1 cellular context compared by ENCODE assay signal in the genomic region with DNA sequence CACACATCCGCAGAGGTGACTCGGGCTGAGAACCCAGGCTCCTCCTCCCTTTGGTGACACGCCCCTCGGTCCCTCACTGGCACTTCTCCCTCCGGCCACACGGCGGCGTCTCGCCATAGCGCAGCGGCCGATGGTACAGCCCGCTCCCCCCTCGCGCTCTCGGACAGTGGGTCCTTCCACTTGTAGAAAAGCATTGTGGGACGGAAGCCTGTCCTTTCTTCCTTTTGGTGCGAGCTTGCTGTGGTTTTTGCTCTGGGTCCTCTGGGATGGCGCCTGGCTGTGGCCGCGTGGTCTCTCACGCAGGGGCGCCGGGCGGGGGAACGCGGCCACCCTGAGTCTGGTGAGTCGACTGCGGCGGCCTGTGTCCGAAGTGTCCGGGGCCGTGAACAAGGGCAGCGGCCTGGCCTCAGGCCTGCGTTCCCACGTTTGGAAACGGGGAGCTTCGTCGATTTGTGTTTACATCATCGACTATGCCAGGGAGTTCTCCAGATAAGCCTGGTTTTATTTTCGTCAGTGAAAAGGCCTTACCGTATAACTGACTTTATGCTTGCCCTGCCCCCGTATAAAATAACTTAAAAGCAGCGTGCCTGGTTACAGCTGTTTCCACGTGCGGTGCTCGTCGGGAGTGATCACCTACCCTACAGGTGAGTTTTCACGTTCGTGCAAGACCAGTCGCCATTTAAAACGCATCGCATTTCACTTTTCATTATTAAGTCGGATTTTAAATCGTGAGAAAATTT.
TF ChIP-seq lines count a peak whose summit lies in the region.

No MANE protein-coding gene starts in this region.

TF ChIP-seq in HepG2, 621 proteins besides CTCF, POLR2A, EP300 and RAD21 (continued from another document):
- TF ChIP-seq ZNF766 (CRISPR knock-in tag; IDR thresholded peaks at IDR 0.05; ENCODE audit: borderline replicate concordance) (0 out of 2 replicates have a peak, but pooled peaks have one; percentile 57), ZEB1 (IDR thresholded peaks at IDR 0.05; ENCODE audit: insufficient replicate concordance, low read depth) (no peak)
- TF ChIP-seq, protein P1, sequence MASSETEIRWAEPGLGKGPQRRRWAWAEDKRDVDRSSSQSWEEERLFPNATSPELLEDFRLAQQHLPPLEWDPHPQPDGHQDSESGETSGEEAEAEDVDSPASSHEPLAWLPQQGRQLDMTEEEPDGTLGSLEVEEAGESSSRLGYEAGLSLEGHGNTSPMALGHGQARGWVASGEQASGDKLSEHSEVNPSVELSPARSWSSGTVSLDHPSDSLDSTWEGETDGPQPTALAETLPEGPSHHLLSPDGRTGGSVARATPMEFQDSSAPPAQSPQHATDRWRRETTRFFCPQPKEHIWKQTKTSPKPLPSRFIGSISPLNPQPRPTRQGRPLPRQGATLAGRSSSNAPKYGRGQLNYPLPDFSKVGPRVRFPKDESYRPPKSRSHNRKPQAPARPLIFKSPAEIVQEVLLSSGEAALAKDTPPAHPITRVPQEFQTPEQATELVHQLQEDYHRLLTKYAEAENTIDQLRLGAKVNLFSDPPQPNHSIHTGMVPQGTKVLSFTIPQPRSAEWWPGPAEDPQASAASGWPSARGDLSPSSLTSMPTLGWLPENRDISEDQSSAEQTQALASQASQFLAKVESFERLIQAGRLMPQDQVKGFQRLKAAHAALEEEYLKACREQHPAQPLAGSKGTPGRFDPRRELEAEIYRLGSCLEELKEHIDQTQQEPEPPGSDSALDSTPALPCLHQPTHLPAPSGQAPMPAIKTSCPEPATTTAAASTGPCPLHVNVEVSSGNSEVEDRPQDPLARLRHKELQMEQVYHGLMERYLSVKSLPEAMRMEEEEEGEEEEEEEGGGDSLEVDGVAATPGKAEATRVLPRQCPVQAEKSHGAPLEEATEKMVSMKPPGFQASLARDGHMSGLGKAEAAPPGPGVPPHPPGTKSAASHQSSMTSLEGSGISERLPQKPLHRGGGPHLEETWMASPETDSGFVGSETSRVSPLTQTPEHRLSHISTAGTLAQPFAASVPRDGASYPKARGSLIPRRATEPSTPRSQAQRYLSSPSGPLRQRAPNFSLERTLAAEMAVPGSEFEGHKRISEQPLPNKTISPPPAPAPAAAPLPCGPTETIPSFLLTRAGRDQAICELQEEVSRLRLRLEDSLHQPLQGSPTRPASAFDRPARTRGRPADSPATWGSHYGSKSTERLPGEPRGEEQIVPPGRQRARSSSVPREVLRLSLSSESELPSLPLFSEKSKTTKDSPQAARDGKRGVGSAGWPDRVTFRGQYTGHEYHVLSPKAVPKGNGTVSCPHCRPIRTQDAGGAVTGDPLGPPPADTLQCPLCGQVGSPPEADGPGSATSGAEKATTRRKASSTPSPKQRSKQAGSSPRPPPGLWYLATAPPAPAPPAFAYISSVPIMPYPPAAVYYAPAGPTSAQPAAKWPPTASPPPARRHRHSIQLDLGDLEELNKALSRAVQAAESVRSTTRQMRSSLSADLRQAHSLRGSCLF (CRISPR knock-in tag; IDR thresholded peaks at IDR 0.05; ENCODE audit: borderline replicate concordance) = peak; percentile 29; the same call in 1 of the 2 replicates
